In the genomic region with DNA sequence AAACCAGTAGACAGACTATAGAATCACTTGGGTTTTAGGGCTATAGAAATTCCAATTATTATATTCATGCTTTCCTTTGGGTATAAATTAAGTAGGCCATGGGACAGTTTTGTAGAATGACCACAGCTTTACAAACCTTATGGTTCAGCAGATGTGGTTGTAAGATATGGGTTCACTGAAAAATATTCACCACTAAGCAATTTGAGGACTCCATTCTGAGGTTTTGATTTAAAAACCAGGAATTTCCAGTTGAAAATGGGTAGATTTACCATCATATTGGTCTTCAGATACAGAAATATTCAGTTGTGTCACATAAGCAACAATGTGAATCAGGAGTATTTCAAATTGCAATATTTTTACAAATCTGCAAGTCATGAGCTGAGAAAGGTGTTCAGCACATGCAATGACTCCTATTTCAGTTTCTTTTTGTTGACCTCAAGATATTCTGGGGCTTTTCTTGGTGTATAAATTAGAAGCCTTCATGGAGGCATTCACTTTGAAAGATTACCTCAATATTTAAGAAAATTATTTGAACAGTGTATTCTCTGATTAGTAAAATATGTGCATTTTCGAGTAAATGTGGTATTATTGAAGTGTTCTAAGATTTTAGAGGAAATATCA, we compare ENCODE assay signal across 19 cellular contexts.
A peak's percentile ranks its signal among the peaks of the same experiment; 100 is the strongest.
DNase-seq lines count a peak whose midpoint lies in the region; ATAC-seq and TF ChIP-seq lines count a peak whose summit lies in the region.
"Had no signal": no experiment of that assay in that cellular context is flagged by ENCODE, and none has a peak within 500 bp of the region (broad histone marks: within the 10 kb centered on the region; RNA-seq: fewer than 3 reads in every experiment).

No MANE protein-coding gene starts in this region.

- H3K9ac ChIP-seq in adipocyte (ENCODE audit: low read length): no peak overlapping the region

- CTCF ChIA-PET in BJ (lab: Yijun Ruan, JAX): no interaction called here
- CTCF ChIA-PET in naive thymus-derived CD4-positive, alpha-beta T cell (lab: Charles Lee): no interaction called here

- in situ Hi-C loops in ACHN (cut with HindIII; ENCODE audit: low pct_ligation_motif_present, low pct_unique_long_range_greater_than_20kb, low sequenced_read_pairs): no loop called here

- no peaks in the 10 kb centered on the region for H3K27me3 Mint-ChIP-seq in naive thymus-derived CD4-positive, alpha-beta T cell
- H3K27me3 Mint-ChIP-seq: CD8-positive, alpha-beta memory T cell had no signal

- no peaks in the 10 kb centered on the region for H3K4me1 ChIP-seq in adipocyte (ENCODE audit: control insufficient read depth, insufficient read depth, low read length)
- H3K4me1 ChIP-seq in osteoblast (ENCODE audit: insufficient read depth, low read length): peaks cover 10% of the 10 kb centered on the region
- no peaks in the 10 kb centered on the region for H3K4me1 ChIP-seq in naive thymus-derived CD4-positive, alpha-beta T cell (ENCODE audit: control insufficient read depth in 2 of 2, insufficient read depth in 2 of 2, low read length in 2 of 2)
- H3K4me1 ChIP-seq: BE2C had no signal

- H3K4me3 Mint-ChIP-seq in naive thymus-derived CD4-positive, alpha-beta T cell: no peak overlapping the region
- H3K4me3 Mint-ChIP-seq: CD8-positive, alpha-beta memory T cell; H9 had no signal

- H3K9me3 ChIP-seq in adipocyte (ENCODE audit: control insufficient read depth, low read length) (no peaks in the 10 kb centered on the region), osteoblast (ENCODE audit: low read depth, low read length) (no peaks in the 10 kb centered on the region)
- H3K9me3 ChIP-seq in naive thymus-derived CD4-positive, alpha-beta T cell (ENCODE audit: control insufficient read depth in 2 of 3, low read length in 3 of 3): no peaks in the 10 kb centered on the region
- H3K9me3 ChIP-seq: BE2C had no signal

- H3K36me3 ChIP-seq in BJ (ENCODE audit: control insufficient read depth, insufficient read depth, low read length): no peaks in the 10 kb centered on the region
- no peaks in the 10 kb centered on the region for H3K36me3 ChIP-seq in adipocyte (ENCODE audit: control insufficient read depth, insufficient read depth, low read length, severe bottlenecking)
- no peaks in the 10 kb centered on the region for H3K36me3 ChIP-seq in osteoblast (ENCODE audit: insufficient read depth, low read length)
- no peaks in the 10 kb centered on the region for H3K36me3 ChIP-seq in naive thymus-derived CD4-positive, alpha-beta T cell (ENCODE audit: control insufficient read depth in 2 of 3, insufficient read depth in 3 of 3, low read length in 3 of 3)
- H3K36me3 ChIP-seq: BE2C had no signal

- H3K27me3 ChIP-seq in BJ (ENCODE audit: control insufficient read depth, insufficient read depth, low read length) (no peaks in the 10 kb centered on the region), adipocyte (replicated peaks; ENCODE audit: control insufficient read depth, insufficient read depth, low read length) (peaks cover 2% of the 10 kb centered on the region), osteoblast (ENCODE audit: insufficient read depth, low read length) (no peaks in the 10 kb centered on the region)
- no peaks in the 10 kb centered on the region for H3K27me3 ChIP-seq in naive thymus-derived CD4-positive, alpha-beta T cell (ENCODE audit: control insufficient read depth in 2 of 2, insufficient read depth in 2 of 2, low read length in 2 of 2)
- H3K27me3 ChIP-seq: BE2C had no signal

- peaks cover 0 to 10% (median 0%) of the 10 kb centered on the region in 11 donors for H3K9me3 Mint-ChIP-seq in naive thymus-derived CD4-positive, alpha-beta T cell

- peak; percentile 45 for ATAC-seq in HG02870 (IDR thresholded peaks at IDR 0.05; ENCODE audit: unreplicated experiment)
- no peak for ATAC-seq in naive thymus-derived CD4-positive, alpha-beta T cell
- ATAC-seq: Right ventricle myocardium inferior had no signal

- no peaks in the 10 kb centered on the region for H3K79me2 ChIP-seq in osteoblast (ENCODE audit: insufficient read depth, low read length)

- peak; percentile 21 for DNase-seq in BJ (ENCODE audit: low read depth)
- peak; percentile 15 for DNase-seq in adipocyte (ENCODE audit: low read depth)
- no peak for DNase-seq in osteoblast (ENCODE audit: insufficient read length, low spot score, missing footprints)
- no peak for DNase-seq in ACHN
- no peak for DNase-seq in D341Med (ENCODE audit: low spot score)
- no peak for DNase-seq in naive thymus-derived CD4-positive, alpha-beta T cell
- DNase-seq: BE2C; CD8-positive, alpha-beta memory T cell; DMS 273 treated with DMSO at 0.1 percent for 48 hours; H9; NCI-H1048; NCI-H146; NCI-H226; NCI-H526 treated with DMSO at 0.1 percent for 48 hours; NK-92 treated with Interleukin-12 subunit alpha and Interleukin-12 subunit beta, amount 100 ng/mL, for 24 hours; PC-9 had no signal

- TF ChIP-seq CTCF in BJ (IDR thresholded peaks at IDR 0.05; ENCODE audit: insufficient read depth, low read depth, low read length) (no peak), osteoblast (IDR thresholded peaks at IDR 0.05; ENCODE audit: extremely low read depth, low read depth, low read length) (no peak)

- H3K36me3 Mint-ChIP-seq in naive thymus-derived CD4-positive, alpha-beta T cell: no peaks in the 10 kb centered on the region
- H3K36me3 Mint-ChIP-seq: CD8-positive, alpha-beta memory T cell had no signal

- POLR2A ChIA-PET in BJ (lab: Charles Lee): no interaction called here
- POLR2A ChIA-PET in naive thymus-derived CD4-positive, alpha-beta T cell (lab: Charles Lee): no interaction called here

- no peak overlapping the region for H3K27ac Mint-ChIP-seq in naive thymus-derived CD4-positive, alpha-beta T cell
- H3K27ac Mint-ChIP-seq: CD8-positive, alpha-beta memory T cell; H9 had no signal

- H2AFZ ChIP-seq in osteoblast (ENCODE audit: low read length): no peak overlapping the region
- H2AFZ ChIP-seq: PC-9 had no signal

- H3K4me3 ChIP-seq in BJ (ENCODE audit: low read depth, low read length): no peak overlapping the region
- no peak overlapping the region for H3K4me3 ChIP-seq in adipocyte (ENCODE audit: low read length)
- no peak overlapping the region for H3K4me3 ChIP-seq in osteoblast (ENCODE audit: insufficient read depth, low read length)
- H3K4me3 ChIP-seq in naive thymus-derived CD4-positive, alpha-beta T cell (ENCODE audit: low read length): no peak overlapping the region
- H3K4me3 ChIP-seq: PC-9, SK-N-MC had no signal

- peak overlapping the region; percentile 38 for H3K27ac ChIP-seq in osteoblast (ENCODE audit: low read depth, low read length)
- no peak overlapping the region for H3K27ac ChIP-seq in naive thymus-derived CD4-positive, alpha-beta T cell (ENCODE audit: low read depth, low read length)
- H3K27ac ChIP-seq: PC-9, SK-N-MC had no signal

- intact Hi-C loops in naive thymus-derived CD4-positive, alpha-beta T cell (cut with micrococcal nuclease): no loop called here

- no peaks in the 10 kb centered on the region for H3K4me1 Mint-ChIP-seq in naive thymus-derived CD4-positive, alpha-beta T cell
- H3K4me1 Mint-ChIP-seq: CD8-positive, alpha-beta memory T cell; H9 had no signal

- H4K20me1 ChIP-seq in osteoblast (ENCODE audit: insufficient read depth, low read length): no peaks in the 10 kb centered on the region

- H3K4me2 ChIP-seq in osteoblast (ENCODE audit: insufficient read depth, low read length): no peak overlapping the region
- H3K4me2 ChIP-seq: PC-9 had no signal

Comparison
In these comparisons a context has a peak if more than half of its experiments do, and no peak if none do; other contexts are left out.
1. DNase-seq: peak in BJ (single experiment) and adipocyte (single experiment); none in osteoblast (single experiment), ACHN (single experiment), D341Med (single experiment) and naive thymus-derived CD4-positive, alpha-beta T cell (0 of 9).